ENCODE assay signal across 31 cellular contexts in the genomic region with DNA sequence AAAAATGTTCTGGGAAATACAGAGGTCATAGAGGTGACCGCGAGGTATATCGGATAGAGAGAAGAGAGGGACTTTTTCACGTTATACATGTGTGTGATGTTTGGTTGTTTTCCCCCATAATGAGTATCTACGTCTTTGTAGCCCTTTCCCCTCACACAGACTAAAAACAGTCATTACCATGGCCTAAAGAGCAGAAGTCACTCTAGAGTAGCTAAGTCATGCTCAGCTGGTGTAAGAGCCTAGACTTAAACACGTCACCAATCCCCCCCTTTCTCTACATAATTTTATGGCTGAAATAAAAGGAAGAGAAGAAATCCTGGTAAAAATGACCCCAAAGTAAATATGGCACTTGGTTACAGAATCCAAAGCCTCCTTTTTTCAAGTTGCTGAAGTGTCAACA.
"Had no signal": no experiment of that assay in that cellular context is flagged by ENCODE, and none has a peak within 500 bp of the region (broad histone marks: within the 10 kb centered on the region; RNA-seq: fewer than 3 reads in every experiment).

No MANE protein-coding gene starts in this region.

- H3K4me2 ChIP-seq: KMS-11 had no signal

- H3K27ac Mint-ChIP-seq: activated CD4-positive, alpha-beta T cell treated with anti-CD3 and anti-CD28 coated beads, Interleukin-2, amount 10 ng/mL, durations not matched to agents 24 days and 14 days; activated CD8-positive, alpha-beta T cell treated with anti-CD3 and anti-CD28 coated beads for 36 hours; activated naive CD8-positive, alpha-beta T cell treated with anti-CD3 and anti-CD28 coated beads for 36 hours; activated T-cell treated with anti-CD3 and anti-CD28 coated beads, Interleukin-2, amount 50 U/mL, for 72 hours; activated T-helper 17 cell treated with anti-CD3 and anti-CD28 coated beads, Interleukin-2, amount 50 U/mL, for 72 hours had no signal

- DNase-seq: activated CD4-positive, alpha-beta T cell treated with anti-CD3 and anti-CD28 coated beads, Interleukin-2, amount 10 ng/mL, durations not matched to agents 24 days and 14 days; activated CD4-positive, alpha-beta T cell treated with anti-CD3 and anti-CD28 coated beads, Interleukin-2, amount 50 U/mL, for 4 hours; activated CD8-positive, alpha-beta T cell treated with anti-CD3 and anti-CD28 coated beads for 36 hours; activated effector memory CD4-positive, alpha-beta T cell treated with anti-CD3 and anti-CD28 coated beads, Interleukin-2, amount 50 U/mL, for 16 hours; activated naive CD4-positive, alpha-beta T cell; activated naive CD4-positive, alpha-beta T cell treated with anti-CD3 and anti-CD28 coated beads, Interleukin-2, amount 50 U/mL, for 16 hours; activated naive CD8-positive, alpha-beta T cell treated with anti-CD3 and anti-CD28 coated beads for 36 hours; activated T-cell treated with anti-CD3 and anti-CD28 coated beads, Interleukin-2, amount 50 U/mL, for 1 hour; activated T-cell treated with anti-CD3 and anti-CD28 coated beads, Interleukin-2, amount 50 U/mL, for 72 hours; amniotic stem cell; brain microvascular endothelial cell; central memory CD4-positive, alpha-beta T cell; NCI-H1105; NCI-H1417 treated with DMSO at 0.1 percent for 48 hours; NCI-H1694; NCI-H1930; NCI-H2081 treated with DMSO at 0.1 percent for 48 hours; NCI-H510A; NCI-H526; NCI-H748 treated with DMSO at 0.1 percent for 48 hours; NK-92 treated with Interleukin-12 subunit alpha and Interleukin-12 subunit beta, amount 100 ng/mL, for 24 hours; OCI-M1; SHP77 treated with DMSO at 0.1 percent for 48 hours; SW 1271; T-helper 1 cell; T1000 had no signal

- H3K36me3 Mint-ChIP-seq: activated naive CD8-positive, alpha-beta T cell treated with anti-CD3 and anti-CD28 coated beads for 36 hours had no signal

- H3K4me1 Mint-ChIP-seq: activated T-helper 17 cell treated with anti-CD3 and anti-CD28 coated beads, Interleukin-2, amount 50 U/mL, for 72 hours had no signal

- H3K27me3 ChIP-seq: brain microvascular endothelial cell had no signal

- H3K36me3 ChIP-seq: brain microvascular endothelial cell, WERI-Rb-1 had no signal

- H3K4me3 Mint-ChIP-seq: activated CD4-positive, alpha-beta T cell treated with anti-CD3 and anti-CD28 coated beads, Interleukin-2, amount 10 ng/mL, durations not matched to agents 24 days and 14 days; activated CD8-positive, alpha-beta T cell treated with anti-CD3 and anti-CD28 coated beads for 36 hours; activated naive CD8-positive, alpha-beta T cell treated with anti-CD3 and anti-CD28 coated beads for 36 hours; activated T-cell treated with anti-CD3 and anti-CD28 coated beads, Interleukin-2, amount 50 U/mL, for 72 hours; activated T-helper 17 cell treated with anti-CD3 and anti-CD28 coated beads, Interleukin-2, amount 50 U/mL, for 72 hours had no signal

- H3K9me3 Mint-ChIP-seq: activated CD4-positive, alpha-beta T cell treated with anti-CD3 and anti-CD28 coated beads, Interleukin-2, amount 10 ng/mL, durations not matched to agents 24 days and 14 days; activated CD8-positive, alpha-beta T cell treated with anti-CD3 and anti-CD28 coated beads for 36 hours; activated naive CD8-positive, alpha-beta T cell treated with anti-CD3 and anti-CD28 coated beads for 36 hours; activated T-cell treated with anti-CD3 and anti-CD28 coated beads, Interleukin-2, amount 50 U/mL, for 72 hours; activated T-helper 17 cell treated with anti-CD3 and anti-CD28 coated beads, Interleukin-2, amount 50 U/mL, for 72 hours had no signal

- ATAC-seq: activated CD8-positive, alpha-beta T cell treated with anti-CD3 and anti-CD28 coated beads for 36 hours; activated T-cell treated with anti-CD3 and anti-CD28 coated beads, Interleukin-2, amount 50 U/mL, for 72 hours; activated T-helper 17 cell treated with anti-CD3 and anti-CD28 coated beads, Interleukin-2, amount 50 U/mL, for 72 hours; Panc1; SK-N-SH treated with all-trans-retinoic acid at 6 μM for 48 hours had no signal

- H3K27ac ChIP-seq: brain microvascular endothelial cell, KMS-11, WERI-Rb-1 had no signal

- H3K9ac ChIP-seq: KMS-11 had no signal
